ENCODE assay signal across 1 cellular context in genomic region chr12:57238854-57239554, GRCh38.
TF ChIP-seq lines count a peak whose summit lies in the region.

No MANE protein-coding gene starts in this region.

TF ChIP-seq in HepG2, 621 proteins besides CTCF, POLR2A, EP300 and RAD21 (continued from another document):
- TF ChIP-seq ZNF576 (CRISPR knock-in tag; IDR thresholded peaks at IDR 0.05), result no peak
- TF ChIP-seq ZNF251 (CRISPR knock-in tag; IDR thresholded peaks at IDR 0.05), result no peak
- no peak; the same call in 1 of the 2 replicates for TF ChIP-seq SP5 (CRISPR knock-in tag; IDR thresholded peaks at IDR 0.05; ENCODE audit: borderline replicate concordance, low read depth)
- no peak for TF ChIP-seq ZBTB38 (CRISPR knock-in tag; IDR thresholded peaks at IDR 0.05)
- peak; percentile 62 for TF ChIP-seq GATAD2A (CRISPR knock-in tag; IDR thresholded peaks at IDR 0.05)
- peak; percentile 49 for TF ChIP-seq HDAC2 (CRISPR knock-in tag; IDR thresholded peaks at IDR 0.05)
- TF ChIP-seq ZNF329 (CRISPR knock-in tag; IDR thresholded peaks at IDR 0.05; ENCODE audit: low read depth), result no peak
- peak; percentile 80; the same call in 1 of the 2 replicates for TF ChIP-seq DR1 (CRISPR knock-in tag; IDR thresholded peaks at IDR 0.05)
- TF ChIP-seq HINFP (CRISPR knock-in tag; IDR thresholded peaks at IDR 0.05; ENCODE audit: low read depth), result no peak
- TF ChIP-seq SMC3 (IDR thresholded peaks at IDR 0.05; ENCODE audit: low read length), result peak; percentile 31; the same call in 1 of the 2 replicates
- TF ChIP-seq NFKB2 (CRISPR knock-in tag; IDR thresholded peaks at IDR 0.05; ENCODE audit: borderline replicate concordance), result peak; percentile 62; the same call in 1 of the 2 replicates
- TF ChIP-seq ZNF446 (CRISPR knock-in tag; IDR thresholded peaks at IDR 0.05), result no peak
- no peak for TF ChIP-seq MED8 (CRISPR knock-in tag; IDR thresholded peaks at IDR 0.05; ENCODE audit: insufficient replicate concordance)
- no peak for TF ChIP-seq RERE (CRISPR knock-in tag; IDR thresholded peaks at IDR 0.05; ENCODE audit: low read depth)
- no peak for TF ChIP-seq ZNF703 (CRISPR knock-in tag; IDR thresholded peaks at IDR 0.05; ENCODE audit: borderline replicate concordance)
- TF ChIP-seq SNRNP70 (IDR thresholded peaks at IDR 0.05; ENCODE audit: low read depth, low read length), result no peak
- TF ChIP-seq ZNF839 (CRISPR knock-in tag; IDR thresholded peaks at IDR 0.05; ENCODE audit: borderline replicate concordance), result peak; percentile 87; the same call in 1 of the 2 replicates
- TF ChIP-seq MIXL1 (CRISPR knock-in tag; IDR thresholded peaks at IDR 0.05), result no peak
- TF ChIP-seq HDAC1 (CRISPR knock-in tag; IDR thresholded peaks at IDR 0.05), result peak; percentile 16; the same call in 1 of the 2 replicates
- TF ChIP-seq ZNF564 (CRISPR knock-in tag; IDR thresholded peaks at IDR 0.05), result no peak
- peak; percentile 31; the same call in 1 of the 2 replicates for TF ChIP-seq MXD1 (CRISPR knock-in tag; IDR thresholded peaks at IDR 0.05)
- TF ChIP-seq LRRFIP1 (CRISPR knock-in tag; conservative IDR thresholded peaks at IDR 0.05), result no peak
